Comparison of ENCODE assay signal across 8 cellular contexts in genomic region chr14:83071888-83072501, GRCh38.
DNase-seq lines count a peak whose midpoint lies in the region; ATAC-seq, FAIRE-seq and TF ChIP-seq lines count a peak whose summit lies in the region.

No MANE protein-coding gene starts in this region.

- no peak overlapping the region for H2BK5ac ChIP-seq in H1 (ENCODE audit: low read depth, low read length)

- no peak for DNase-seq in BJ (ENCODE audit: low read depth)
- peak; percentile 66 for DNase-seq in NCI-H1694 (lab: John Stamatoyannopoulos, UW)
- DNase-seq in H1 (ENCODE audit: low read depth in 1 of 2, low spot score in 2 of 2) = no peak
- no peak for DNase-seq in stimulated activated CD4-positive, alpha-beta T cell treated with anti-CD3 and anti-CD28 coated beads, Interleukin-4, amount 100 ng/mL, for 4 hours
- DNase-seq in activated CD8-positive, alpha-beta memory T cell treated with anti-CD3 and anti-CD28 coated beads, Interleukin-2, amount 50 U/mL, for 4 hours = no peak
- DNase-seq in naive thymus-derived CD8-positive, alpha-beta T cell = no peak

- H2BK20ac ChIP-seq in H1 (ENCODE audit: low read length) = no peak overlapping the region

- ATAC-seq in GM21717 (IDR thresholded peaks at IDR 0.05; ENCODE audit: unreplicated experiment) (peak; percentile 92), HG02970 (IDR thresholded peaks at IDR 0.05; ENCODE audit: low FRiP score, unreplicated experiment) (no peak)
- ATAC-seq in naive thymus-derived CD8-positive, alpha-beta T cell = no peak

- no peak overlapping the region for H2AFZ ChIP-seq in H1 (ENCODE audit: low read length)

- H2BK15ac ChIP-seq in H1 (ENCODE audit: low read length) = no peak overlapping the region

- TF ChIP-seq CTCF in BJ (IDR thresholded peaks at IDR 0.05; ENCODE audit: insufficient read depth, low read depth, low read length) (peak; percentile 26; the same call in 1 of the 2 replicates), H1 (IDR thresholded peaks at IDR 0.05; ENCODE audit: control extremely low read depth in 1 of 3, insufficient read depth in 1 of 3, low read depth in 1 of 3, low read length in 3 of 3) (peak in 2 of 3 experiments; percentile 25 to 57; a peak in 2 of 4 replicates)

- no peaks in the 10 kb centered on the region for H3K79me1 ChIP-seq in H1 (ENCODE audit: low read depth, low read length)

- no peaks in the 10 kb centered on the region for H3K27me3 Mint-ChIP-seq in naive thymus-derived CD8-positive, alpha-beta T cell

- no peak for TF ChIP-seq POLR2A in H1 (IDR thresholded peaks at IDR 0.05; ENCODE audit: control extremely low read depth in 1 of 2, low read depth in 2 of 2, low read length in 2 of 2)

- no peak overlapping the region for H4K5ac ChIP-seq in H1 (ENCODE audit: insufficient read length, low read depth, low read length)

- no peak overlapping the region for H3K4me2 ChIP-seq in H1 (ENCODE audit: insufficient read depth in 1 of 2, low read depth in 2 of 2, low read length in 2 of 2)

- peak; percentile 95 for FAIRE-seq in H1 (lab: Jason Lieb, UNC)

- no peak overlapping the region for H4K8ac ChIP-seq in H1 (ENCODE audit: extremely low read depth, insufficient read depth, low read length)

- no peaks in the 10 kb centered on the region for H3K23me2 ChIP-seq in H1 (ENCODE audit: low read depth, low read length)

- no peak overlapping the region for H2AK5ac ChIP-seq in H1 (ENCODE audit: low read depth, low read length)

- H3K27ac ChIP-seq in H1 (ENCODE audit: low read depth, low read length) = no peak overlapping the region

- H4K91ac ChIP-seq in H1 (replicated peaks; ENCODE audit: insufficient read length, low read length) = no peak overlapping the region

- no peak overlapping the region for H2BK120ac ChIP-seq in H1 (replicated peaks; ENCODE audit: low read depth, low read length)

- H3K27ac Mint-ChIP-seq in naive thymus-derived CD8-positive, alpha-beta T cell = no peak overlapping the region

- POLR2A ChIA-PET in BJ (lab: Charles Lee) (no interaction called here), H1 (lab: Charles Lee; ENCODE audit: partially characterized antibody) (no interaction called here)
- POLR2A ChIA-PET in naive thymus-derived CD8-positive, alpha-beta T cell (lab: Charles Lee) = no interaction called here

- no peaks in the 10 kb centered on the region for H3K4me1 ChIP-seq in H1 (replicated peaks in 1 of 4; ENCODE audit: control insufficient read depth in 3 of 4, insufficient read depth in 4 of 4, low read length in 3 of 4)

- no peaks in the 10 kb centered on the region for H3K9me3 ChIP-seq in H1 (ENCODE audit: insufficient read depth in 2 of 2, low read depth in 1 of 2, low read length in 1 of 2)

- H3K9ac ChIP-seq in H1 (replicated peaks in 1 of 4; ENCODE audit: extremely low read depth in 1 of 4, low read depth in 3 of 4, low read length in 3 of 4) = no peak overlapping the region

- TF ChIP-seq RAD21 in H1 (IDR thresholded peaks at IDR 0.05 in 1 of 2, conservative IDR thresholded peaks at IDR 0.05 in 1 of 2; ENCODE audit: low read depth in 2 of 2, low read length in 2 of 2) = peak; percentile 51 to 61

- no peak overlapping the region for H3K14ac ChIP-seq in H1 (ENCODE audit: insufficient read length)

- H3K4ac ChIP-seq in H1 (replicated peaks; ENCODE audit: insufficient read length, low read depth, low read length) = no peak overlapping the region

- H3K27me3 ChIP-seq in BJ (ENCODE audit: control insufficient read depth, insufficient read depth, low read length) (no peaks in the 10 kb centered on the region), H1 (replicated peaks in 1 of 4; ENCODE audit: control insufficient read depth in 3 of 4, extremely low read depth in 1 of 4, insufficient read depth in 3 of 4, low read length in 3 of 4) (peaks cover 0 to 1% (median 0%) of the 10 kb centered on the region in 4 experiments; a peak in 1 of 7 replicates)

- H3K9me3 Mint-ChIP-seq in naive thymus-derived CD8-positive, alpha-beta T cell = peaks cover 0 to 14% (median 8%) of the 10 kb centered on the region in 9 donors

- no peaks in the 10 kb centered on the region for H3K36me3 Mint-ChIP-seq in naive thymus-derived CD8-positive, alpha-beta T cell

- CTCF ChIA-PET in BJ (lab: Yijun Ruan, JAX) = interaction anchor here (0.6 kb wide), 1 partner anchor 11 kb away, joined by 3 read pairs; no protein-coding TSS in a partner anchor
- CTCF ChIA-PET in H1 (lab: Charles Lee; ENCODE audit: partially characterized antibody) = interaction anchor here (0.7 to 2.5 kb wide), 24 partner anchors 9 to 371 kb away, joined by 3 to 18 read pairs (median 4); no protein-coding TSS in a partner anchor

- no peak overlapping the region for H3K18ac ChIP-seq in H1 (ENCODE audit: extremely low read depth, low read length)

- H3K36me3 ChIP-seq in BJ (ENCODE audit: control insufficient read depth, insufficient read depth, low read length) (no peaks in the 10 kb centered on the region), H1 (ENCODE audit: control insufficient read depth in 2 of 4, insufficient read depth in 4 of 4, low read length in 3 of 4) (no peaks in the 10 kb centered on the region)

- no peak for TF ChIP-seq EP300 in H1 (IDR thresholded peaks at IDR 0.05; ENCODE audit: borderline replicate concordance in 1 of 2, low read depth in 2 of 2, low read length in 2 of 2)

- 53% methylated on average over 5 of the region's 5 CpGs; no CpG with 5 or more reads in 1 of the 2 experiments for whole genome bisulfite sequencing in H1 (ENCODE audit: extremely low coverage in 1 of 2, insufficient coverage in 1 of 2, insufficient read length in 1 of 2, insufficient replicate concordance in 2 of 2, low coverage in 1 of 2, low lambda C conversion rate in 2 of 2, missing lambda C conversion rate in 1 of 2), 2 experiments

- H3K79me2 ChIP-seq in H1 (ENCODE audit: control insufficient read depth in 1 of 2, insufficient read depth in 2 of 2, low read length in 2 of 2) = no peaks in the 10 kb centered on the region

- no peak overlapping the region for H3K4me3 Mint-ChIP-seq in naive thymus-derived CD8-positive, alpha-beta T cell

- no peak overlapping the region for H3K23ac ChIP-seq in H1 (ENCODE audit: insufficient read length)

- no peak overlapping the region for H2BK12ac ChIP-seq in H1 (ENCODE audit: low read depth, low read length)

- H4K20me1 ChIP-seq in H1 (replicated peaks in 1 of 2; ENCODE audit: control insufficient read depth in 1 of 2, insufficient read depth in 2 of 2, low read length in 2 of 2) = no peaks in the 10 kb centered on the region

- H3K4me3 ChIP-seq in BJ (ENCODE audit: low read depth, low read length) (no peak overlapping the region), H1 (ENCODE audit: extremely low read depth in 1 of 4, insufficient read depth in 2 of 4, low read depth in 3 of 4, low read length in 4 of 4) (no peak overlapping the region)

- no peak overlapping the region for H3K56ac ChIP-seq in H1 (replicated peaks; ENCODE audit: insufficient read length, low read depth, low read length)

- no peaks in the 10 kb centered on the region for H3K4me1 Mint-ChIP-seq in naive thymus-derived CD8-positive, alpha-beta T cell

TF ChIP-seq in H1, 55 proteins besides CTCF, POLR2A, EP300 and RAD21:
- no peak for TF ChIP-seq TBP (IDR thresholded peaks at IDR 0.05; ENCODE audit: low read depth, low read length)
